24 cellular contexts compared by ENCODE assay signal in genomic region chr1:177281901-177282300, GRCh38.
"Had no signal": no experiment of that assay in that cellular context is flagged by ENCODE, and none has a peak within 500 bp of the region (broad histone marks: within the 10 kb centered on the region; RNA-seq: fewer than 3 reads in every experiment).

No MANE protein-coding gene starts in this region.

- H3K27me3 Mint-ChIP-seq: activated B cell treated with CpG ODN at 0.5 μM for 24 hours; activated CD4-positive, alpha-beta memory T cell treated with anti-CD3 and anti-CD28 coated beads for 36 hours; activated naive CD8-positive, alpha-beta T cell treated with anti-CD3 and anti-CD28 coated beads for 36 hours; activated T-helper 17 cell treated with anti-CD3 and anti-CD28 coated beads, Interleukin-2, amount 50 U/mL, for 72 hours; stimulated activated naive CD8-positive, alpha-beta T cell treated with anti-CD3 and anti-CD28 coated beads, Interleukin-15, amount 100 ng/mL, for 72 hours; T-cell had no signal

- H3K4me1 ChIP-seq: esophagus muscularis mucosa, testis had no signal

- H3K9me3 Mint-ChIP-seq: activated B cell treated with CpG ODN at 0.5 μM for 24 hours; activated CD4-positive, alpha-beta memory T cell treated with anti-CD3 and anti-CD28 coated beads for 36 hours; activated T-helper 17 cell treated with anti-CD3 and anti-CD28 coated beads, Interleukin-2, amount 50 U/mL, for 72 hours; type B pancreatic cell had no signal

- DNase-seq: activated B cell treated with CpG ODN at 0.5 μM for 24 hours; activated CD4-positive, alpha-beta memory T cell treated with anti-CD3 and anti-CD28 coated beads for 36 hours; activated CD4-positive, alpha-beta T cell treated with anti-CD3 and anti-CD28 coated beads for 4 hours; activated naive CD4-positive, alpha-beta T cell; activated naive CD8-positive, alpha-beta T cell treated with anti-CD3 and anti-CD28 coated beads for 36 hours; activated T-cell treated with anti-CD3 and anti-CD28 coated beads, Interleukin-2, amount 50 U/mL, for 1 hour; aorta; brain microvascular endothelial cell; cortex of kidney; effector CD4-positive, alpha-beta T cell; kidney glomerular epithelial cell; mesendoderm; naive thymus-derived CD8-positive, alpha-beta T cell; right cardiac atrium; SK-N-SH; stimulated activated naive CD8-positive, alpha-beta T cell treated with anti-CD3 and anti-CD28 coated beads, Interleukin-15, amount 100 ng/mL, for 72 hours; T-cell; testis had no signal

- H2AFZ ChIP-seq: hepatocyte had no signal

- H3K4me1 Mint-ChIP-seq: activated B cell treated with CpG ODN at 0.5 μM for 24 hours; activated naive CD8-positive, alpha-beta T cell treated with anti-CD3 and anti-CD28 coated beads for 36 hours; activated T-helper 17 cell treated with anti-CD3 and anti-CD28 coated beads, Interleukin-2, amount 50 U/mL, for 72 hours; naive thymus-derived CD8-positive, alpha-beta T cell; stimulated activated naive CD8-positive, alpha-beta T cell treated with anti-CD3 and anti-CD28 coated beads, Interleukin-15, amount 100 ng/mL, for 72 hours; T-cell had no signal

- H3K36me3 Mint-ChIP-seq: activated CD4-positive, alpha-beta memory T cell treated with anti-CD3 and anti-CD28 coated beads for 36 hours; activated naive CD8-positive, alpha-beta T cell treated with anti-CD3 and anti-CD28 coated beads for 36 hours; naive thymus-derived CD8-positive, alpha-beta T cell; T-cell had no signal

- H3K27ac Mint-ChIP-seq: activated B cell treated with CpG ODN at 0.5 μM for 24 hours; activated CD4-positive, alpha-beta memory T cell treated with anti-CD3 and anti-CD28 coated beads for 36 hours; activated naive CD8-positive, alpha-beta T cell treated with anti-CD3 and anti-CD28 coated beads for 36 hours; activated T-helper 17 cell treated with anti-CD3 and anti-CD28 coated beads, Interleukin-2, amount 50 U/mL, for 72 hours; naive thymus-derived CD8-positive, alpha-beta T cell; progenitor cell of endocrine pancreas; stimulated activated naive CD8-positive, alpha-beta T cell treated with anti-CD3 and anti-CD28 coated beads, Interleukin-15, amount 100 ng/mL, for 72 hours; T-cell; type B pancreatic cell had no signal

- H3K4me2 ChIP-seq: hepatocyte, SK-N-SH had no signal

- H3K36me3 ChIP-seq: brain microvascular endothelial cell, esophagus muscularis mucosa had no signal

- H3K79me2 ChIP-seq: hepatocyte had no signal

- H3K9me2 ChIP-seq: SK-N-SH had no signal

- ATAC-seq: activated T-helper 17 cell treated with anti-CD3 and anti-CD28 coated beads, Interleukin-2, amount 50 U/mL, for 72 hours; naive thymus-derived CD8-positive, alpha-beta T cell; right cardiac atrium; stimulated activated naive CD8-positive, alpha-beta T cell treated with anti-CD3 and anti-CD28 coated beads, Interleukin-15, amount 100 ng/mL, for 72 hours; T-cell had no signal

- H3K4me3 ChIP-seq: esophagus muscularis mucosa, hepatocyte, testis had no signal

- FAIRE-seq: endothelial cell of umbilical vein had no signal

- H3K9ac ChIP-seq: SK-N-SH had no signal

- H3K4me3 Mint-ChIP-seq: activated B cell treated with CpG ODN at 0.5 μM for 24 hours; activated CD4-positive, alpha-beta memory T cell treated with anti-CD3 and anti-CD28 coated beads for 36 hours; activated naive CD8-positive, alpha-beta T cell treated with anti-CD3 and anti-CD28 coated beads for 36 hours; activated T-helper 17 cell treated with anti-CD3 and anti-CD28 coated beads, Interleukin-2, amount 50 U/mL, for 72 hours; naive thymus-derived CD8-positive, alpha-beta T cell; stimulated activated naive CD8-positive, alpha-beta T cell treated with anti-CD3 and anti-CD28 coated beads, Interleukin-15, amount 100 ng/mL, for 72 hours; T-cell; type B pancreatic cell had no signal

- H3K9me3 ChIP-seq: esophagus muscularis mucosa, SK-N-SH, testis had no signal

- H3K27ac ChIP-seq: brain microvascular endothelial cell, esophagus muscularis mucosa, hepatocyte, testis had no signal

- H3K27me3 ChIP-seq: brain microvascular endothelial cell, esophagus muscularis mucosa, hepatocyte, testis had no signal
